In genomic region chrX:70437011-70437410, GRCh38 we compare ENCODE assay signal across 18 cellular contexts. TPM values are rescaled to one million over a fixed set of nuclear protein-coding genes. Genes with fewer than 3 reads are reported as not detected.
A peak's percentile ranks its signal among the peaks of the same experiment; 100 is the strongest.
DNase-seq lines count a peak whose midpoint lies in the region; ATAC-seq, FAIRE-seq and TF ChIP-seq lines count a peak whose summit lies in the region.
"Had no signal": no experiment of that assay in that cellular context is flagged by ENCODE, and none has a peak within 500 bp of the region (broad histone marks: within the 10 kb centered on the region; RNA-seq: fewer than 3 reads in every experiment).

No MANE protein-coding gene starts in this region.

- ATAC-seq in naive thymus-derived CD4-positive, alpha-beta T cell: no peak
- ATAC-seq in GM18907 (IDR thresholded peaks at IDR 0.05; ENCODE audit: unreplicated experiment): no peak
- ATAC-seq: HCT116 had no signal

- 35% methylated on average over 2 of the region's 2 CpGs; no CpG with 5 or more reads in 1 of the 2 donors for WGBS in transverse colon (ENCODE audit: low coverage in 1 of 2), 2 donors

- H3K27me3 Mint-ChIP-seq in naive thymus-derived CD4-positive, alpha-beta T cell: peaks cover 8 to 43% (median 18%) of the 10 kb centered on the region in 5 donors

- POLR2A ChIA-PET in naive thymus-derived CD4-positive, alpha-beta T cell (lab: Charles Lee): no interaction called here

- no peaks in the 10 kb centered on the region for H3K9me3 Mint-ChIP-seq in naive thymus-derived CD4-positive, alpha-beta T cell

- TF ChIP-seq POLR2A in transverse colon (IDR thresholded peaks at IDR 0.05): no peak

- DNase-seq in NOMO-1 treated with DMSO at 0.1 percent for 48 hours (lab: John Stamatoyannopoulos, UW; ENCODE audit: unreplicated experiment) (peak; percentile 29), NOMO-1 treated with dmso at 0.1 percent for 144 hours (lab: John Stamatoyannopoulos, UW; ENCODE audit: unreplicated experiment) (no peak), MV-4-11 (lab: John Stamatoyannopoulos, UW) (peak; percentile 59), bronchial epithelial cell (ENCODE audit: low read depth) (peak; percentile 23), tibial artery (no peak), transverse colon (no peak)
- DNase-seq in naive thymus-derived CD4-positive, alpha-beta T cell: no peak
- DNase-seq: DMS153, NCI-H1417 treated with DMSO at 0.1 percent for 48 hours, NCI-H2029, NCI-H510A treated with DMSO at 0.1 percent for 48 hours, RPMI8226 had no signal

- H3K27me3 ChIP-seq in bronchial epithelial cell (ENCODE audit: control insufficient read depth, insufficient read depth, low read length) (no peaks in the 10 kb centered on the region), tibial artery (no peaks in the 10 kb centered on the region), transverse colon (no peaks in the 10 kb centered on the region)
- no peaks in the 10 kb centered on the region for H3K27me3 ChIP-seq in naive thymus-derived CD4-positive, alpha-beta T cell (ENCODE audit: control insufficient read depth in 2 of 2, insufficient read depth in 2 of 2, low read length in 2 of 2)
- H3K27me3 ChIP-seq: SJSA1 had no signal

- H3K36me3 ChIP-seq in bronchial epithelial cell (ENCODE audit: control insufficient read depth, insufficient read depth, low read length) (no peaks in the 10 kb centered on the region), tibial artery (no peaks in the 10 kb centered on the region), transverse colon (no peaks in the 10 kb centered on the region)
- no peaks in the 10 kb centered on the region for H3K36me3 ChIP-seq in naive thymus-derived CD4-positive, alpha-beta T cell (ENCODE audit: control insufficient read depth in 2 of 3, insufficient read depth in 3 of 3, low read length in 3 of 3)
- H3K36me3 ChIP-seq: BLaER1, SJSA1 had no signal

- H3K9me3 ChIP-seq in tibial artery: no peaks in the 10 kb centered on the region
- H3K9me3 ChIP-seq in naive thymus-derived CD4-positive, alpha-beta T cell (ENCODE audit: control insufficient read depth in 2 of 3, low read length in 3 of 3): no peaks in the 10 kb centered on the region
- no peaks in the 10 kb centered on the region for H3K9me3 ChIP-seq in transverse colon
- H3K9me3 ChIP-seq: BLaER1, SJSA1 had no signal

- H3K4me1 Mint-ChIP-seq in naive thymus-derived CD4-positive, alpha-beta T cell: peaks cover 0 to 30% (median 9%) of the 10 kb centered on the region in 7 donors

- H3K36me3 Mint-ChIP-seq in naive thymus-derived CD4-positive, alpha-beta T cell: no peaks in the 10 kb centered on the region

- H3K4me1 ChIP-seq in tibial artery (peaks cover 0 to 27% (median 7%) of the 10 kb centered on the region in 4 donors), transverse colon (peaks cover 0 to 7% (median 4%) of the 10 kb centered on the region in 4 donors)
- peaks cover 0 to 3% of the 10 kb centered on the region in 2 donors for H3K4me1 ChIP-seq in naive thymus-derived CD4-positive, alpha-beta T cell (ENCODE audit: control insufficient read depth in 2 of 2, insufficient read depth in 2 of 2, low read length in 2 of 2)

- CTCF ChIA-PET in naive thymus-derived CD4-positive, alpha-beta T cell (lab: Charles Lee): no interaction called here

- intact Hi-C loops in tibial artery (cut with DNase I; ENCODE audit: low total_unique reads) (no loop called here), transverse colon (cut with DNase I; ENCODE audit: low total_unique reads) (no loop called here)
- intact Hi-C loops in naive thymus-derived CD4-positive, alpha-beta T cell (cut with micrococcal nuclease): loop anchor here in 1 of 2 donors (10.0 kb wide), 1 partner anchor 402 kb away; no protein-coding TSS in a partner anchor

- no peak overlapping the region for H3K4me3 Mint-ChIP-seq in naive thymus-derived CD4-positive, alpha-beta T cell

- H3K4me3 ChIP-seq in bronchial epithelial cell (ENCODE audit: low read depth, low read length) (no peak overlapping the region), tibial artery (no peak overlapping the region), transverse colon (no peak overlapping the region)
- H3K4me3 ChIP-seq in naive thymus-derived CD4-positive, alpha-beta T cell (ENCODE audit: low read length): no peak overlapping the region
- H3K4me3 ChIP-seq: BLaER1, SJSA1 had no signal

- FAIRE-seq in bronchial epithelial cell (lab: Jason Lieb, UNC): no peak

- no peak overlapping the region for H3K27ac Mint-ChIP-seq in naive thymus-derived CD4-positive, alpha-beta T cell

- H3K27ac ChIP-seq in tibial artery (peak overlapping the region; percentile 88 to 96), transverse colon (no peak overlapping the region)
- no peak overlapping the region for H3K27ac ChIP-seq in naive thymus-derived CD4-positive, alpha-beta T cell (ENCODE audit: low read depth, low read length)
- H3K27ac ChIP-seq: 22Rv1, BLaER1, SJSA1 had no signal

- in situ Hi-C loops in transverse colon (cut with MboI; ENCODE audit: low pct_ligation_motif_present in 1 of 4, low pct_unique_long_range_greater_than_20kb in 1 of 4, low sequenced_read_pairs in 3 of 4): no loop called here

- TF ChIP-seq CTCF in bronchial epithelial cell (IDR thresholded peaks at IDR 0.05; ENCODE audit: insufficient read depth, low read length, severe bottlenecking) (no peak), tibial artery (IDR thresholded peaks at IDR 0.05) (no peak), transverse colon (IDR thresholded peaks at IDR 0.05) (no peak)

- no peak for TF ChIP-seq EP300 in transverse colon (IDR thresholded peaks at IDR 0.05; ENCODE audit: low read depth)

RNA-seq across cellular contexts. Expression of gene DLG3, which starts 7.6 kb away (rescaled TPM):
- total RNA-seq in bronchial epithelial cell: 21.1 and 25.3 TPM in 2 replicates
- 10 to 100 TPM in 1 of 5 experiments, 1 to 10 TPM in 4; 4.1 to 24.5 (median 5.5) TPM for total RNA-seq in naive thymus-derived CD4-positive, alpha-beta T cell
- polyA plus RNA-seq in naive thymus-derived CD4-positive, alpha-beta T cell: 1 to 10 TPM; 3.8 to 4.2 TPM
- 10 to 100 TPM; 31.8 to 59.4 (median 54.8) TPM for total RNA-seq in transverse colon

RNA-seq across cellular contexts. Expression of gene GDPD2, which starts 13.9 kb away (rescaled TPM):
- total RNA-seq in bronchial epithelial cell: 0.51 TPM in 1 of 2 replicates, not detected in the other
- under 1 TPM in 1 of 5 experiments, not detected in 4; 0.29 TPM for total RNA-seq in naive thymus-derived CD4-positive, alpha-beta T cell
- not detected for polyA plus RNA-seq in naive thymus-derived CD4-positive, alpha-beta T cell
- total RNA-seq in transverse colon: 10 to 100 TPM in 3 of 4 donors, 1 to 10 TPM in 1; 1.6 to 68.1 (median 31.2) TPM
- total RNA-seq: HT-29 had no signal

Comparison
In these comparisons a context has a peak if more than half of its experiments do, and no peak if none do; other contexts are left out.
1. DNase-seq: peak in NOMO-1 treated with DMSO at 0.1 percent for 48 hours (single experiment), MV-4-11 (single experiment) and bronchial epithelial cell (single experiment); none in NOMO-1 treated with dmso at 0.1 percent for 144 hours (single experiment), tibial artery (0 of 2), naive thymus-derived CD4-positive, alpha-beta T cell (0 of 9) and transverse colon (single experiment).
2. H3K27ac ChIP-seq: peak in tibial artery (2 of 2); none in naive thymus-derived CD4-positive, alpha-beta T cell (single experiment) and transverse colon (0 of 4).